In the genomic region with DNA sequence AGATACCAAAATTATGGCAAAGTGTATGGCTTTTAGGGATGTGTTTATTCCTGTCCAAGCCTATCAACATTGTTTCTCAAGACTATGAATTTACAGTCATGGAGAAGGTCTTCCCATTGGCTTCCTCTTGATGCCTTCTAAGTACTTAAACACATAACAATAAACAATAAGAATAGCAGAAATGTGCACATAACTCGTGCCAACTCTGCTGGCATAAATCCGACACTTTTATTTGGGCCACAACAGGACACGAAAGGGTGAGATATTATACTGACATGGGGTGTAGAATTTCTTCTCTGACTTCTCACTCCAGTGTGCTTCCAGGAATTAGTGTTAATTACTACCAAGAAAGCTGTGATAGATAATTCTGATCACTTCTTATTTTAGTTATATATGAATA, we compare ENCODE assay signal across 29 cellular contexts.
"Had no signal": no experiment of that assay in that cellular context is flagged by ENCODE, and none has a peak within 500 bp of the region (broad histone marks: within the 10 kb centered on the region; RNA-seq: fewer than 3 reads in every experiment).

No MANE protein-coding gene starts in this region.

- DNase-seq: hippocampal formation; kidney; mesendoderm; naive B cell; natural killer cell; occipital lobe; ovary; right cardiac atrium; stimulated activated CD4-positive, alpha-beta T cell treated with anti-CD3 and anti-CD28 coated beads, Interleukin-12 subunit alpha, Interleukin-12 subunit beta, amount 100 ng/mL, for 4 hours; stimulated activated CD4-positive, alpha-beta T cell treated with anti-CD3 and anti-CD28 coated beads, Interleukin-15, amount 100 ng/mL, for 24 hours; stimulated activated CD4-positive, alpha-beta T cell treated with anti-CD3 and anti-CD28 coated beads, Interleukin-2, amount 100 ng/mL, for 24 hours; stimulated activated CD4-positive, alpha-beta T cell treated with anti-CD3 and anti-CD28 coated beads, Interleukin-4, amount 100 ng/mL, for 1 hour; stimulated activated naive B cell treated with anti-CD40 and anti-IgM and Interleukin-4, amounts not matched to agents 10 μg/mL and 1 μg/mL and 100 μg/mL, for 72 hours; stimulated activated naive CD8-positive, alpha-beta T cell treated with anti-CD3 and anti-CD28 coated beads, Interleukin-15, Interleukin-2, amounts not matched to agents 100 U/mL and 50 U/mL, for 24 hours had no signal

- H3K36me3 Mint-ChIP-seq: mesothelial cell of epicardium; naive B cell; natural killer cell; neural progenitor cell; stimulated activated naive B cell treated with anti-CD40 and anti-IgM and Interleukin-4, amounts not matched to agents 10 μg/mL and 1 μg/mL and 100 μg/mL, for 72 hours had no signal

- H3K27me3 Mint-ChIP-seq: naive B cell; stimulated activated naive B cell treated with anti-CD40 and anti-IgM and Interleukin-4, amounts not matched to agents 10 μg/mL and 1 μg/mL and 100 μg/mL, for 72 hours had no signal

- H3K4me3 Mint-ChIP-seq: naive B cell; natural killer cell; nephron progenitor cell; neural progenitor cell; stimulated activated naive B cell treated with anti-CD40 and anti-IgM and Interleukin-4, amounts not matched to agents 10 μg/mL and 1 μg/mL and 100 μg/mL, for 72 hours had no signal

- H3K9me3 Mint-ChIP-seq: stimulated activated naive B cell treated with anti-CD40 and anti-IgM and Interleukin-4, amounts not matched to agents 10 μg/mL and 1 μg/mL and 100 μg/mL, for 72 hours had no signal

- H3K27ac ChIP-seq: left lung, lower lobe of right lung, neural progenitor cell, neutrophil, ovary, prostate gland, skin epidermis, stomach, testis, thyroid gland, transverse colon, upper lobe of left lung, vagina had no signal

- H3K27ac Mint-ChIP-seq: mesothelial cell of epicardium; natural killer cell; nephron progenitor cell; neural progenitor cell; stimulated activated naive B cell treated with anti-CD40 and anti-IgM and Interleukin-4, amounts not matched to agents 10 μg/mL and 1 μg/mL and 100 μg/mL, for 72 hours had no signal

- ATAC-seq: natural killer cell; right cardiac atrium; sciatic nerve; stimulated activated naive B cell treated with anti-CD40 and anti-IgM and Interleukin-4, amounts not matched to agents 10 μg/mL and 1 μg/mL and 100 μg/mL, for 72 hours; stimulated activated naive CD8-positive, alpha-beta T cell treated with anti-CD3 and anti-CD28 coated beads, Interleukin-15, Interleukin-2, amounts not matched to agents 100 U/mL and 50 U/mL, for 24 hours had no signal

- H3K4me1 Mint-ChIP-seq: naive B cell; natural killer cell; stimulated activated naive B cell treated with anti-CD40 and anti-IgM and Interleukin-4, amounts not matched to agents 10 μg/mL and 1 μg/mL and 100 μg/mL, for 72 hours had no signal
